ENCODE assay signal across 22 cellular contexts in genomic region chr17:6862822-6863221, GRCh38. TPM values are rescaled to one million over a fixed set of nuclear protein-coding genes. Genes with fewer than 3 reads are reported as not detected.
A peak's percentile ranks its signal among the peaks of the same experiment; 100 is the strongest.
DNase-seq lines count a peak whose midpoint lies in the region; ATAC-seq, FAIRE-seq and TF ChIP-seq lines count a peak whose summit lies in the region.
"Had no signal": no experiment of that assay in that cellular context is flagged by ENCODE, and none has a peak within 500 bp of the region (broad histone marks: within the 10 kb centered on the region; RNA-seq: fewer than 3 reads in every experiment).

No MANE protein-coding gene starts in this region.

- WGBS in mammary epithelial cell (ENCODE audit: low coverage, missing lambda C conversion rate), result 91% methylated on average over 4 of the region's 4 CpGs

- H3K4me1 ChIP-seq in BLaER1, result peaks cover 55% of the 10 kb centered on the region
- H3K4me1 ChIP-seq in mammary epithelial cell (ENCODE audit: insufficient read depth, low read length), result peaks cover 12% of the 10 kb centered on the region
- no peaks in the 10 kb centered on the region for H3K4me1 ChIP-seq in osteoblast (ENCODE audit: insufficient read depth, low read length)
- H3K4me1 ChIP-seq: ascending aorta, BE2C, gastrocnemius medialis, sigmoid colon had no signal

- no peaks in the 10 kb centered on the region for H3K27me3 ChIP-seq in BLaER1
- H3K27me3 ChIP-seq in mammary epithelial cell (ENCODE audit: insufficient read depth, low read length), result no peaks in the 10 kb centered on the region
- H3K27me3 ChIP-seq in osteoblast (ENCODE audit: insufficient read depth, low read length), result peaks cover 53% of the 10 kb centered on the region
- H3K27me3 ChIP-seq: ascending aorta, BE2C had no signal

- H3K9ac ChIP-seq in BLaER1 (no peak overlapping the region), mammary epithelial cell (ENCODE audit: insufficient read depth, low read length) (no peak overlapping the region)
- H3K9ac ChIP-seq: GM23248 had no signal

- H3K79me2 ChIP-seq in mammary epithelial cell (ENCODE audit: insufficient read depth, low read length) (peaks cover 94% of the 10 kb centered on the region), osteoblast (ENCODE audit: insufficient read depth, low read length) (no peaks in the 10 kb centered on the region)

- H3K4me1 Mint-ChIP-seq in natural killer cell treated with Interleukin-12 subunit alpha and Interleukin-12 subunit beta and Interleukin-15 and Interleukin-18, amount 100 ng/mL, for 72 hours (ENCODE audit: low read depth in 2 of 2), result peaks cover 8% of the 10 kb centered on the region in 2 donors
- no peaks in the 10 kb centered on the region for H3K4me1 Mint-ChIP-seq in activated CD4-positive, alpha-beta memory T cell treated with anti-CD3 and anti-CD28 coated beads, Interleukin-2, amount 10 ng/mL, durations not matched to agents 7 days and 5 days

- peaks cover 39% of the 10 kb centered on the region for H3K9me3 ChIP-seq in BLaER1
- H3K9me3 ChIP-seq in mammary epithelial cell (replicated peaks; ENCODE audit: insufficient read depth, low read length), result no peaks in the 10 kb centered on the region
- no peaks in the 10 kb centered on the region for H3K9me3 ChIP-seq in osteoblast (ENCODE audit: low read depth, low read length)
- H3K9me3 ChIP-seq: ascending aorta, BE2C, gastrocnemius medialis, sigmoid colon had no signal

- H3K27ac ChIP-seq in BLaER1 (no peak overlapping the region), mammary epithelial cell (ENCODE audit: insufficient read depth, low read depth, low read length) (no peak overlapping the region), osteoblast (ENCODE audit: low read depth, low read length) (no peak overlapping the region)
- H3K27ac ChIP-seq: ascending aorta, coronary artery, epithelial cell of prostate, gastrocnemius medialis, GM23248, sigmoid colon had no signal

- CTCF ChIA-PET in mammary epithelial cell (lab: Charles Lee; ENCODE audit: low non-redundant PET), result no interaction called here
- CTCF ChIA-PET in activated CD4-positive, alpha-beta memory T cell treated with anti-CD3 and anti-CD28 coated beads, Interleukin-2, amount 10 ng/mL, durations not matched to agents 7 days and 5 days (lab: Charles Lee), result no interaction called here

- peaks cover 10 to 12% of the 10 kb centered on the region in 2 donors for H3K27me3 Mint-ChIP-seq in natural killer cell treated with Interleukin-12 subunit alpha and Interleukin-12 subunit beta and Interleukin-15 and Interleukin-18, amount 100 ng/mL, for 72 hours
- H3K27me3 Mint-ChIP-seq in activated CD4-positive, alpha-beta memory T cell treated with anti-CD3 and anti-CD28 coated beads, Interleukin-2, amount 10 ng/mL, durations not matched to agents 7 days and 5 days, result peaks cover 55% of the 10 kb centered on the region

- ATAC-seq in natural killer cell treated with Interleukin-12 subunit alpha and Interleukin-12 subunit beta and Interleukin-15 and Interleukin-18, amount 100 ng/mL, for 72 hours, result peak; percentile 81
- ATAC-seq: gastrocnemius medialis, GM12878 had no signal

- no peak overlapping the region for H2AFZ ChIP-seq in mammary epithelial cell (ENCODE audit: low read depth, low read length)
- H2AFZ ChIP-seq in osteoblast (ENCODE audit: low read length), result no peak overlapping the region
- H2AFZ ChIP-seq: GM23248 had no signal

- H3K27ac Mint-ChIP-seq in natural killer cell treated with Interleukin-12 subunit alpha and Interleukin-12 subunit beta and Interleukin-15 and Interleukin-18, amount 100 ng/mL, for 72 hours, result peak overlapping the region; percentile 46 to 68
- H3K27ac Mint-ChIP-seq in activated CD4-positive, alpha-beta memory T cell treated with anti-CD3 and anti-CD28 coated beads, Interleukin-2, amount 10 ng/mL, durations not matched to agents 7 days and 5 days, result no peak overlapping the region
- H3K27ac Mint-ChIP-seq: activated CD4-positive, alpha-beta memory T cell treated with anti-CD3 and anti-CD28 coated beads for 36 hours; IgD-negative memory B cell had no signal

- H4K20me1 ChIP-seq in BLaER1 (no peaks in the 10 kb centered on the region), mammary epithelial cell (ENCODE audit: insufficient read depth, low read length) (no peaks in the 10 kb centered on the region), osteoblast (ENCODE audit: insufficient read depth, low read length) (no peaks in the 10 kb centered on the region)

- dilution Hi-C loops in mammary epithelial cell (cut with HindIII; ENCODE audit: low sequenced_read_pairs), result loop anchor here (5.0 to 25.0 kb wide), 2 partner anchors 96 to 201 kb away; partner anchors contain the start of genes C17orf100 and MED31

- no peak for TF ChIP-seq CTCF in mammary epithelial cell (conservative IDR thresholded peaks at IDR 0.05 in 1 of 2, IDR thresholded peaks at IDR 0.05 in 1 of 2; ENCODE audit: extremely low read depth in 1 of 2, insufficient read depth in 1 of 2, low read depth in 1 of 2, low read length in 2 of 2)
- no peak for TF ChIP-seq CTCF in osteoblast (IDR thresholded peaks at IDR 0.05; ENCODE audit: extremely low read depth, low read depth, low read length)

- intact Hi-C loops in mammary epithelial cell (cut with micrococcal nuclease), result no loop called here

- peak overlapping the region; percentile 21 for H3K4me3 Mint-ChIP-seq in natural killer cell treated with Interleukin-12 subunit alpha and Interleukin-12 subunit beta and Interleukin-15 and Interleukin-18, amount 100 ng/mL, for 72 hours
- H3K4me3 Mint-ChIP-seq in activated CD4-positive, alpha-beta memory T cell treated with anti-CD3 and anti-CD28 coated beads, Interleukin-2, amount 10 ng/mL, durations not matched to agents 7 days and 5 days, result no peak overlapping the region
- H3K4me3 Mint-ChIP-seq: activated CD4-positive, alpha-beta memory T cell treated with anti-CD3 and anti-CD28 coated beads for 36 hours; IgD-negative memory B cell had no signal

- BruUV-seq in mammary epithelial cell (replicated peaks; lab: Mats Ljungman, UMichigan), result no TSS peak

- H3K36me3 ChIP-seq in BLaER1, result no peaks in the 10 kb centered on the region
- H3K36me3 ChIP-seq in mammary epithelial cell (ENCODE audit: insufficient read depth, low read length), result peaks cover 6% of the 10 kb centered on the region
- H3K36me3 ChIP-seq in osteoblast (ENCODE audit: insufficient read depth, low read length), result no peaks in the 10 kb centered on the region
- H3K36me3 ChIP-seq: ascending aorta, BE2C, gastrocnemius medialis, sigmoid colon had no signal

- H3K4me2 ChIP-seq in BLaER1, result peak overlapping the region; percentile 62
- no peak overlapping the region for H3K4me2 ChIP-seq in mammary epithelial cell (ENCODE audit: insufficient read depth, low read depth, low read length)
- H3K4me2 ChIP-seq in osteoblast (ENCODE audit: insufficient read depth, low read length), result no peak overlapping the region

- in situ Hi-C loops in mammary epithelial cell (cut with MboI; ENCODE audit: low sequenced_read_pairs in 2 of 2), result no loop called here

- DNase-seq in HTR-8/SVneo (ENCODE audit: insufficient read length, low spot score) (no peak), mammary epithelial cell (peak; percentile 56), osteoblast (ENCODE audit: insufficient read length, low spot score, missing footprints) (no peak), SHP77 treated with DMSO at 0.1 percent for 48 hours (lab: John Stamatoyannopoulos, UW) (no peak)
- DNase-seq in natural killer cell treated with Interleukin-12 subunit alpha and Interleukin-12 subunit beta and Interleukin-15 and Interleukin-18, amount 100 ng/mL, for 72 hours (ENCODE audit: low spot score), result no peak
- DNase-seq in activated CD4-positive, alpha-beta memory T cell treated with anti-CD3 and anti-CD28 coated beads, Interleukin-2, amount 10 ng/mL, durations not matched to agents 7 days and 5 days, result no peak
- DNase-seq: activated CD4-positive, alpha-beta memory T cell treated with anti-CD3 and anti-CD28 coated beads for 36 hours; BE2C; gastrocnemius medialis; GDM1; GM23248; NCI-H1105 treated with DMSO at 0.1 percent for 48 hours; NCI-H82; occipital lobe; sigmoid colon; stimulated activated CD4-positive, alpha-beta T cell treated with anti-CD3 and anti-CD28 coated beads, Interleukin-2, amount 100 ng/mL, for 24 hours had no signal

- POLR2A ChIA-PET in activated CD4-positive, alpha-beta memory T cell treated with anti-CD3 and anti-CD28 coated beads, Interleukin-2, amount 10 ng/mL, durations not matched to agents 7 days and 5 days (lab: Charles Lee), result no interaction called here

- H3K4me3 ChIP-seq in BLaER1 (no peak overlapping the region), mammary epithelial cell (replicated peaks in 1 of 3; ENCODE audit: insufficient read depth in 1 of 3, low read depth in 2 of 3, low read length in 3 of 3) (no peak overlapping the region), osteoblast (ENCODE audit: insufficient read depth, low read length) (no peak overlapping the region)
- H3K4me3 ChIP-seq: ascending aorta, coronary artery, gastrocnemius medialis, GM12878, GM23248, sigmoid colon had no signal

- FAIRE-seq in HTR-8/SVneo (lab: Jason Lieb, UNC), result peak; percentile 64
- FAIRE-seq: GM12878 had no signal

- H3K9me3 Mint-ChIP-seq in natural killer cell treated with Interleukin-12 subunit alpha and Interleukin-12 subunit beta and Interleukin-15 and Interleukin-18, amount 100 ng/mL, for 72 hours, result no peaks in the 10 kb centered on the region
- no peaks in the 10 kb centered on the region for H3K9me3 Mint-ChIP-seq in activated CD4-positive, alpha-beta memory T cell treated with anti-CD3 and anti-CD28 coated beads, Interleukin-2, amount 10 ng/mL, durations not matched to agents 7 days and 5 days
- H3K9me3 Mint-ChIP-seq: activated CD4-positive, alpha-beta memory T cell treated with anti-CD3 and anti-CD28 coated beads for 36 hours had no signal

- H3K36me3 Mint-ChIP-seq in natural killer cell treated with Interleukin-12 subunit alpha and Interleukin-12 subunit beta and Interleukin-15 and Interleukin-18, amount 100 ng/mL, for 72 hours, result no peaks in the 10 kb centered on the region
- H3K36me3 Mint-ChIP-seq in activated CD4-positive, alpha-beta memory T cell treated with anti-CD3 and anti-CD28 coated beads, Interleukin-2, amount 10 ng/mL, durations not matched to agents 7 days and 5 days (ENCODE audit: low read depth), result no peaks in the 10 kb centered on the region
- H3K36me3 Mint-ChIP-seq: activated CD4-positive, alpha-beta memory T cell treated with anti-CD3 and anti-CD28 coated beads for 36 hours had no signal

RNA-seq across cellular contexts. Expression of gene TEKT1, which starts 31.3 kb away (rescaled TPM):
- total RNA-seq in mammary epithelial cell (not detected), osteoblast (not detected in 2 replicates)
- polyA plus RNA-seq in mammary epithelial cell, result not detected
- polyA minus RNA-seq in mammary epithelial cell, result not detected
- total RNA-seq in natural killer cell treated with Interleukin-12 subunit alpha and Interleukin-12 subunit beta and Interleukin-15 and Interleukin-18, amount 100 ng/mL, for 72 hours, result not detected
- total RNA-seq in activated CD4-positive, alpha-beta memory T cell treated with anti-CD3 and anti-CD28 coated beads, Interleukin-2, amount 10 ng/mL, durations not matched to agents 7 days and 5 days, result not detected
- total RNA-seq: activated CD4-positive, alpha-beta memory T cell treated with anti-CD3 and anti-CD28 coated beads for 36 hours; ascending aorta; gastrocnemius medialis; GM12878; GM23248; sigmoid colon had no signal
- polyA plus RNA-seq: GM12878, GM23248, IgD-negative memory B cell, sigmoid colon had no signal
